Comparison of ENCODE assay signal across 29 cellular contexts in the genomic region with DNA sequence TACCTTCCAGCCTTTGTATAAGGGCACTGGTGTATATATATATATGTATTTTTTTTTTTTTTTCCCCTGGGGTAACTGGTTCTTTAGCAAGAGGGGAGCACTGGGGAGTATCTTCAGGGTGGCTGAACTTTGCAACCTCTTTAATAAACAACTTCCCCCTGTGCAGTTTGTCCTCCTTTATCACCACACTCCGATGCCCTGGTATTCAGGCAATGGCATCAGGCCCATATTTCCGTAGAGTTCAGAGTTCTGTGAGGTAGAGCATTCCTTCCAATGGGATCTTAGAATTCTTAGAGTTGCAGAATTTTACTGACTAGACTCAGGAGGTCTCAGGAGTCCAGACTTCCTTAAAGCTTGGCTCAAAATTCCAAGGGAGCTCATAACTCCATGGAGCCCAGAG. TPM values are rescaled to one million over a fixed set of nuclear protein-coding genes. Genes with fewer than 3 reads are reported as not detected.
"Had no signal": no experiment of that assay in that cellular context is flagged by ENCODE, and none has a peak within 500 bp of the region (broad histone marks: within the 10 kb centered on the region; RNA-seq: fewer than 3 reads in every experiment).

No MANE protein-coding gene starts in this region.

- H3K27ac ChIP-seq: KMS-11, SJCRH30, VCaP had no signal

- H3K4me1 Mint-ChIP-seq: activated naive CD8-positive, alpha-beta T cell treated with anti-CD3 and anti-CD28 coated beads, Interleukin-2, amount 50 U/mL, for 24 hours had no signal

- H3K27ac Mint-ChIP-seq: activated CD4-positive, alpha-beta memory T cell treated with anti-CD3 and anti-CD28 coated beads for 36 hours; activated CD4-positive, alpha-beta T cell treated with anti-CD3 and anti-CD28 coated beads, Interleukin-2, amount 10 ng/mL, durations not matched to agents 7 days and 5 days; activated naive CD4-positive, alpha-beta T cell treated with anti-CD3 and anti-CD28 coated beads, Interleukin-2, amount 50 U/mL, for 72 hours; activated naive CD8-positive, alpha-beta T cell treated with anti-CD3 and anti-CD28 coated beads, Interleukin-2, amount 50 U/mL, for 24 hours; brain; T-helper 1 cell treated with Interleukin-12 subunit alpha and Interleukin-12 subunit beta and Interleukin-4 antibody, amounts not matched to agents 30 μg/mL and 1 μg/mL, for 36 hours had no signal

- H3K4me3 Mint-ChIP-seq: activated CD4-positive, alpha-beta memory T cell treated with anti-CD3 and anti-CD28 coated beads for 36 hours; activated CD4-positive, alpha-beta T cell treated with anti-CD3 and anti-CD28 coated beads, Interleukin-2, amount 10 ng/mL, durations not matched to agents 7 days and 5 days; activated naive CD8-positive, alpha-beta T cell treated with anti-CD3 and anti-CD28 coated beads, Interleukin-2, amount 50 U/mL, for 24 hours; activated T-cell treated with anti-CD3 and anti-CD28 coated beads, Interleukin-2, amount 50 U/mL, for 4 hours; brain; T-helper 1 cell treated with Interleukin-12 subunit alpha and Interleukin-12 subunit beta and Interleukin-4 antibody, amounts not matched to agents 30 μg/mL and 1 μg/mL, for 36 hours had no signal

- H3K9ac ChIP-seq: KMS-11 had no signal

- H3K36me3 ChIP-seq: SJCRH30 had no signal

- H3K4me1 ChIP-seq: SJCRH30 had no signal

- H3K4me3 ChIP-seq: SJCRH30 had no signal

- H3K9me3 ChIP-seq: SJCRH30 had no signal

- H3K27me3 ChIP-seq: SJCRH30 had no signal

- H3K4me2 ChIP-seq: KMS-11 had no signal

- H3K9me3 Mint-ChIP-seq: activated CD4-positive, alpha-beta memory T cell treated with anti-CD3 and anti-CD28 coated beads for 36 hours; activated CD4-positive, alpha-beta T cell treated with anti-CD3 and anti-CD28 coated beads, Interleukin-2, amount 10 ng/mL, durations not matched to agents 7 days and 5 days; activated naive CD4-positive, alpha-beta T cell treated with anti-CD3 and anti-CD28 coated beads, Interleukin-2, amount 50 U/mL, for 72 hours; activated naive CD8-positive, alpha-beta T cell treated with anti-CD3 and anti-CD28 coated beads, Interleukin-2, amount 50 U/mL, for 24 hours; activated T-cell treated with anti-CD3 and anti-CD28 coated beads, Interleukin-2, amount 50 U/mL, for 4 hours; T-helper 1 cell treated with Interleukin-12 subunit alpha and Interleukin-12 subunit beta and Interleukin-4 antibody, amounts not matched to agents 30 μg/mL and 1 μg/mL, for 36 hours had no signal

- DNase-seq: activated CD4-positive, alpha-beta memory T cell treated with anti-CD3 and anti-CD28 coated beads for 36 hours; activated CD4-positive, alpha-beta T cell treated with anti-CD3 and anti-CD28 coated beads, Interleukin-2, amount 10 ng/mL, durations not matched to agents 7 days and 5 days; activated CD4-positive, CD25-positive, alpha-beta regulatory T cell; activated CD8-positive, alpha-beta memory T cell treated with anti-CD3 and anti-CD28 coated beads for 24 hours; activated effector memory CD4-positive, alpha-beta T cell treated with anti-CD3 and anti-CD28 coated beads, Interleukin-2, amount 50 U/mL, for 16 hours; activated naive CD4-positive, alpha-beta T cell treated with Interleukin-2 at 50 U/mL for 16 hours; activated naive CD8-positive, alpha-beta T cell treated with anti-CD3 and anti-CD28 coated beads, Interleukin-2, amount 50 U/mL, for 24 hours; activated T-cell treated with anti-CD3 and anti-CD28 coated beads, Interleukin-2, amount 50 U/mL, for 4 hours; amygdala; NCI-H1092; NCI-H1417; NCI-H1930; NCI-H2171; NCI-H226; NCI-H526; NCI-H774; RPMI8226; SJCRH30; SW 1271 had no signal

- H3K36me3 Mint-ChIP-seq: activated CD4-positive, alpha-beta memory T cell treated with anti-CD3 and anti-CD28 coated beads for 36 hours; activated naive CD4-positive, alpha-beta T cell treated with anti-CD3 and anti-CD28 coated beads, Interleukin-2, amount 50 U/mL, for 72 hours had no signal

- ATAC-seq: activated naive CD4-positive, alpha-beta T cell treated with anti-CD3 and anti-CD28 coated beads, Interleukin-2, amount 50 U/mL, for 72 hours; activated naive CD8-positive, alpha-beta T cell treated with anti-CD3 and anti-CD28 coated beads, Interleukin-2, amount 50 U/mL, for 24 hours; activated T-cell treated with anti-CD3 and anti-CD28 coated beads, Interleukin-2, amount 50 U/mL, for 4 hours; Right ventricle myocardium inferior; SK-N-SH treated with all-trans-retinoic acid at 6 μM for 48 hours had no signal

- H3K27me3 Mint-ChIP-seq: activated CD4-positive, alpha-beta memory T cell treated with anti-CD3 and anti-CD28 coated beads for 36 hours; activated CD4-positive, alpha-beta T cell treated with anti-CD3 and anti-CD28 coated beads, Interleukin-2, amount 10 ng/mL, durations not matched to agents 7 days and 5 days; activated naive CD8-positive, alpha-beta T cell treated with anti-CD3 and anti-CD28 coated beads, Interleukin-2, amount 50 U/mL, for 24 hours; brain had no signal

RNA-seq across cellular contexts. Expression of a gene that starts 24.6 kb away (rescaled TPM):
- total RNA-seq: activated CD4-positive, alpha-beta memory T cell treated with anti-CD3 and anti-CD28 coated beads for 36 hours; activated CD4-positive, alpha-beta T cell treated with anti-CD3 and anti-CD28 coated beads, Interleukin-2, amount 10 ng/mL, durations not matched to agents 7 days and 5 days; activated naive CD4-positive, alpha-beta T cell treated with anti-CD3 and anti-CD28 coated beads, Interleukin-2, amount 50 U/mL, for 72 hours; activated T-cell treated with anti-CD3 and anti-CD28 coated beads, Interleukin-2, amount 50 U/mL, for 4 hours; astrocyte; MCF 10A; NCI-H460; Right ventricle myocardium inferior; SJCRH30 had no signal
